12 cellular contexts compared by ENCODE assay signal in the genomic region with DNA sequence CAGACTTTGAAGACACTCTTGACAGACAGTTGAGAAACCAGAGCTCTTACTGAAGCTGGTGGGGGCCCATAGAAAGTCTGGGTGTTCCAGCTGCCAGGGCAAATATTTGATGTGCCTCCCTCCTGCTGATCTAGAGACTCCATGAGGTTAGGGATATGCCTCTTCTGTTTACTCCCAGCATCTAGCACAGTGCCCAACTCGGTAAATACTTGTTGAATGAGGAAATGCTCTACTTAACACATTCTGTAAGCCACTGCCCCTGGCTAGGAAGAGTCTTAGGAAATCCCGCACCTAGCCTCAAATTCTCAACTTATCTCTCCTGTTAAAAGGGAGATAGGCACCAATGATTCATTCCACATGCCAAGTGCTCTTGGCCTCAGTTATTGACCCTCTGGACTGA.
DNase-seq lines count a peak whose midpoint lies in the region; TF ChIP-seq lines count a peak whose summit lies in the region.
"Had no signal": no experiment of that assay in that cellular context is flagged by ENCODE, and none has a peak within 500 bp of the region (broad histone marks: within the 10 kb centered on the region; RNA-seq: fewer than 3 reads in every experiment).

No MANE protein-coding gene starts in this region.

- TF ChIP-seq CTCF in Loucy (conservative IDR thresholded peaks at IDR 0.05; ENCODE audit: low read length), result no peak
- no peak for TF ChIP-seq CTCF in OCI-LY7 (conservative IDR thresholded peaks at IDR 0.05; ENCODE audit: low read length)
- no peak for TF ChIP-seq CTCF in BE2C (IDR thresholded peaks at IDR 0.05; ENCODE audit: low read depth, low read length)
- no peak for TF ChIP-seq CTCF in MM.1S (IDR thresholded peaks at IDR 0.05; ENCODE audit: low read length)

- H3K4me1 ChIP-seq in Loucy (ENCODE audit: insufficient read depth, low read length, poor library complexity, severe bottlenecking) (peaks cover 62% of the 10 kb centered on the region), OCI-LY7 (ENCODE audit: insufficient read depth, low read length, poor library complexity, severe bottlenecking) (peaks cover 74% of the 10 kb centered on the region), BE2C (no peaks in the 10 kb centered on the region), MM.1S (ENCODE audit: low read length) (peaks cover 46% of the 10 kb centered on the region)
- H3K4me1 ChIP-seq: breast epithelium, esophagus muscularis mucosa had no signal

- H3K27me3 ChIP-seq in Loucy (ENCODE audit: insufficient read depth, low read length, poor library complexity, severe bottlenecking) (no peaks in the 10 kb centered on the region), BE2C (no peaks in the 10 kb centered on the region), MM.1S (replicated peaks; ENCODE audit: insufficient read depth, low read length) (no peaks in the 10 kb centered on the region)
- H3K27me3 ChIP-seq: breast epithelium, esophagus muscularis mucosa had no signal

- peak overlapping the region; percentile 56 for H3K9ac ChIP-seq in Loucy (ENCODE audit: low read depth, low read length, poor library complexity, severe bottlenecking)
- no peak overlapping the region for H3K9ac ChIP-seq in MM.1S (ENCODE audit: low read length)

- POLR2A ChIA-PET in OCI-LY7 (lab: Charles Lee), result interaction anchor here (0.6 to 2.6 kb wide), 7 partner anchors 10 to 1117 kb away, joined by 3 to 13 read pairs (median 4); no protein-coding TSS in a partner anchor
- POLR2A ChIA-PET in HEK293T (lab: Yijun Ruan, JAX), result no interaction called here

- H3K36me3 ChIP-seq in Loucy (ENCODE audit: insufficient read depth, low read length) (no peaks in the 10 kb centered on the region), OCI-LY7 (ENCODE audit: insufficient read depth, low read length) (no peaks in the 10 kb centered on the region), BE2C (no peaks in the 10 kb centered on the region), MM.1S (replicated peaks; ENCODE audit: insufficient read depth, low read length) (no peaks in the 10 kb centered on the region)
- H3K36me3 ChIP-seq: breast epithelium, esophagus muscularis mucosa had no signal

- CTCF ChIA-PET in OCI-LY7 (lab: Charles Lee; ENCODE audit: unreplicated experiment), result interaction anchor here (0.5 to 0.7 kb wide), 2 partner anchors 24 to 1084 kb away, joined by 3 read pairs; no protein-coding TSS in a partner anchor
- CTCF ChIA-PET in HEK293T (lab: Yijun Ruan, JAX), result no interaction called here

- H4K20me1 ChIP-seq in Loucy (ENCODE audit: insufficient read depth, low read length, poor library complexity, severe bottlenecking) (no peaks in the 10 kb centered on the region), OCI-LY7 (ENCODE audit: insufficient read depth, low read length) (no peaks in the 10 kb centered on the region), MM.1S (ENCODE audit: insufficient read depth, low read length) (no peaks in the 10 kb centered on the region)

- peak overlapping the region; percentile 41 for H3K27ac ChIP-seq in OCI-LY7 (ENCODE audit: low read depth, low read length, poor library complexity, severe bottlenecking)
- H3K27ac ChIP-seq in MM.1S (ENCODE audit: low read length), result no peak overlapping the region
- H3K27ac ChIP-seq: esophagus muscularis mucosa had no signal

- intact Hi-C loops in OCI-LY7 (cut with micrococcal nuclease; ENCODE audit: unreplicated experiment), result no loop called here

- H3F3A ChIP-seq in Loucy (ENCODE audit: low read depth) (peaks cover 12% of the 10 kb centered on the region), MM.1S (ENCODE audit: insufficient read depth, low read length) (peaks cover 17% of the 10 kb centered on the region)

- peak; percentile 71 for DNase-seq in COLO668 (lab: John Stamatoyannopoulos, UW; ENCODE audit: unreplicated experiment)
- DNase-seq in OCI-LY7 (ENCODE audit: low spot score), result no peak
- DNase-seq in kidney tubule cell (ENCODE audit: low spot score), result peak; percentile 60
- no peak for DNase-seq in effector CD8-positive, alpha-beta T cell (lab: John Stamatoyannopoulos, UW)
- no peak for DNase-seq in BE2C
- no peak for DNase-seq in HEK293T (ENCODE audit: extremely low spot score)
- no peak for DNase-seq in MM.1S
- DNase-seq: NCI-H524; stimulated activated naive CD4-positive, alpha-beta T cell had no signal

- H3K79me2 ChIP-seq in Loucy (ENCODE audit: insufficient read depth, low read length) (no peaks in the 10 kb centered on the region), OCI-LY7 (ENCODE audit: insufficient read depth, low read depth, low read length) (no peaks in the 10 kb centered on the region), MM.1S (ENCODE audit: low read length) (no peaks in the 10 kb centered on the region)

- H2AFZ ChIP-seq in Loucy (ENCODE audit: low read length) (peak overlapping the region; percentile 82), OCI-LY7 (ENCODE audit: low read length) (peak overlapping the region; percentile 86), MM.1S (ENCODE audit: low read length) (no peak overlapping the region)

- BruUV-seq in OCI-LY7 (replicated peaks; lab: Mats Ljungman, UMichigan), result no TSS peak

- H3K4me2 ChIP-seq in Loucy (ENCODE audit: low read depth, low read length, poor library complexity, severe bottlenecking) (peak overlapping the region; percentile 88), OCI-LY7 (ENCODE audit: low read length) (peak overlapping the region; percentile 22), MM.1S (ENCODE audit: low read depth, low read length) (no peak overlapping the region)

- H3K9me2 ChIP-seq in Loucy (replicated peaks; ENCODE audit: low read depth, low read length) (no peaks in the 10 kb centered on the region), OCI-LY7 (ENCODE audit: insufficient read depth, low read length) (no peaks in the 10 kb centered on the region), MM.1S (replicated peaks; ENCODE audit: insufficient read depth, low read length) (no peaks in the 10 kb centered on the region)

- H3K9me3 ChIP-seq in Loucy (ENCODE audit: insufficient read depth, low read depth, low read length) (no peaks in the 10 kb centered on the region), OCI-LY7 (ENCODE audit: low read length) (peaks cover under 1% of the 10 kb centered on the region; the same call in 1 of the 2 replicates), BE2C (no peaks in the 10 kb centered on the region), MM.1S (replicated peaks; ENCODE audit: insufficient read depth, low read length) (no peaks in the 10 kb centered on the region)
- H3K9me3 ChIP-seq: breast epithelium, esophagus muscularis mucosa had no signal

- H3K4me3 ChIP-seq in Loucy (ENCODE audit: low read length, poor library complexity, severe bottlenecking), result peak overlapping the region; percentile 6
- H3K4me3 ChIP-seq in OCI-LY7 (ENCODE audit: low read depth, low read length, poor library complexity, severe bottlenecking), result no peak overlapping the region
- no peak overlapping the region for H3K4me3 ChIP-seq in BE2C (ENCODE audit: low read depth, low read length)
- H3K4me3 ChIP-seq in MM.1S (ENCODE audit: low read length), result no peak overlapping the region
- H3K4me3 ChIP-seq: breast epithelium, esophagus muscularis mucosa had no signal

TF ChIP-seq in HEK293T, 16 proteins besides CTCF, POLR2A, EP300 and RAD21:
- no peak for TF ChIP-seq FOXK2 (IDR thresholded peaks at IDR 0.05)
- no peak for TF ChIP-seq NFRKB (IDR thresholded peaks at IDR 0.05)
- no peak for TF ChIP-seq SP1 (IDR thresholded peaks at IDR 0.05)
- TF ChIP-seq FOXM1 (IDR thresholded peaks at IDR 0.05; ENCODE audit: borderline replicate concordance), result no peak
- no peak for TF ChIP-seq SUZ12 (IDR thresholded peaks at IDR 0.05)
- TF ChIP-seq LEF1 (IDR thresholded peaks at IDR 0.05; ENCODE audit: borderline replicate concordance), result no peak
- TF ChIP-seq TARDBP (IDR thresholded peaks at IDR 0.05), result no peak
- no peak for TF ChIP-seq FOXA1 (IDR thresholded peaks at IDR 0.05)
- TF ChIP-seq, protein P1, sequence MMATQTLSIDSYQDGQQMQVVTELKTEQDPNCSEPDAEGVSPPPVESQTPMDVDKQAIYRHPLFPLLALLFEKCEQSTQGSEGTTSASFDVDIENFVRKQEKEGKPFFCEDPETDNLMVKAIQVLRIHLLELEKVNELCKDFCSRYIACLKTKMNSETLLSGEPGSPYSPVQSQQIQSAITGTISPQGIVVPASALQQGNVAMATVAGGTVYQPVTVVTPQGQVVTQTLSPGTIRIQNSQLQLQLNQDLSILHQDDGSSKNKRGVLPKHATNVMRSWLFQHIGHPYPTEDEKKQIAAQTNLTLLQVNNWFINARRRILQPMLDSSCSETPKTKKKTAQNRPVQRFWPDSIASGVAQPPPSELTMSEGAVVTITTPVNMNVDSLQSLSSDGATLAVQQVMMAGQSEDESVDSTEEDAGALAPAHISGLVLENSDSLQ (IDR thresholded peaks at IDR 0.05), result no peak
- no peak for TF ChIP-seq ARNT (IDR thresholded peaks at IDR 0.05)
- no peak for TF ChIP-seq ZNF384 (IDR thresholded peaks at IDR 0.05)
- TF ChIP-seq ELF4 (IDR thresholded peaks at IDR 0.05), result no peak

Comparison
In these comparisons a context has a peak if more than half of its experiments do, and no peak if none do; other contexts are left out.
1. DNase-seq: peak in COLO668 (single experiment) and kidney tubule cell (single experiment); none in OCI-LY7 (single experiment), effector CD8-positive, alpha-beta T cell (single experiment), BE2C (single experiment), HEK293T (single experiment) and MM.1S (single experiment).